In genomic region chr1:183604048-183604808, GRCh38 we compare ENCODE assay signal across 8 cellular contexts. TPM values are rescaled to one million over a fixed set of nuclear protein-coding genes. Genes with fewer than 3 reads are reported as not detected.
DNase-seq lines count a peak whose midpoint lies in the region; TF ChIP-seq lines count a peak whose summit lies in the region.

No MANE protein-coding gene starts in this region.

- no peaks in the 10 kb centered on the region for H3K9me2 ChIP-seq in SK-N-SH

- no peak overlapping the region for H2BK5ac ChIP-seq in H9 (ENCODE audit: insufficient read length, low read length)

- 0 out of 7 replicates have a peak overlapping the region, but pooled peaks of 1 of the 3 experiments have one; percentile 12 for H3K27ac Mint-ChIP-seq in H9

- no peak overlapping the region for H3K14ac ChIP-seq in H9 (ENCODE audit: insufficient read depth, low read length)

- no peak for TF ChIP-seq RAD21 in SK-N-SH (IDR thresholded peaks at IDR 0.05; ENCODE audit: low read length)

- H3K79me2 ChIP-seq in SK-N-SH (ENCODE audit: insufficient read depth) (no peaks in the 10 kb centered on the region), H9 (ENCODE audit: insufficient read depth, low read length) (no peaks in the 10 kb centered on the region)

- H3K4me1 Mint-ChIP-seq in H9, result 0 out of 4 replicates have a peak, but pooled peaks cover 0 to under 1% of the 10 kb centered on the region in 2 experiments

- H3K36me3 ChIP-seq in BLaER1 treated with 17β-estradiol and CSF1 and Interleukin-3, amounts not matched to agents 10 nM and 100 nM, result no peaks in the 10 kb centered on the region
- H3K36me3 ChIP-seq in SK-N-SH (replicated peaks in 1 of 2; ENCODE audit: control insufficient read depth in 1 of 2, insufficient read depth in 2 of 2, low read length in 1 of 2) (no peaks in the 10 kb centered on the region), esophagus muscularis mucosa (no peaks in the 10 kb centered on the region)

- no peaks in the 10 kb centered on the region for H4K20me1 ChIP-seq in BLaER1 treated with 17β-estradiol and CSF1 and Interleukin-3, amounts not matched to agents 10 nM and 100 nM
- no peaks in the 10 kb centered on the region for H4K20me1 ChIP-seq in SK-N-SH (ENCODE audit: insufficient read depth)
- no peaks in the 10 kb centered on the region for H4K20me1 ChIP-seq in H9 (ENCODE audit: control insufficient read depth, insufficient read depth, insufficient read length)

- no peaks in the 10 kb centered on the region; the same call in none of the 2 replicates for H3K27me3 Mint-ChIP-seq in H9 (ENCODE audit: low read depth)

- H3K4me3 ChIP-seq in BLaER1 treated with 17β-estradiol and CSF1 and Interleukin-3, amounts not matched to agents 10 nM and 100 nM, result 0 out of 20 replicates have a peak overlapping the region, but pooled peaks of 1 of the 10 experiments have one; percentile 1
- H3K4me3 ChIP-seq in HFF-Myc (replicated peaks; ENCODE audit: low read depth, low read length) (no peak overlapping the region), SK-N-SH (ENCODE audit: low read depth in 2 of 2, low read length in 1 of 2) (no peak overlapping the region), esophagus muscularis mucosa (no peak overlapping the region)

- CTCF ChIA-PET in SK-N-SH (lab: Yijun Ruan, JAX), result interaction anchor here (1.0 to 1.9 kb wide), 5 partner anchors 29 to 322 kb away, joined by 4 to 6 read pairs (median 5); no protein-coding TSS in a partner anchor

- H3K9me3 Mint-ChIP-seq in H9, result no peaks in the 10 kb centered on the region

- H3K9me3 ChIP-seq in BLaER1 treated with 17β-estradiol and CSF1 and Interleukin-3, amounts not matched to agents 10 nM and 100 nM (replicated peaks in 1 of 11), result peaks cover 0 to 14% (median 0%) of the 10 kb centered on the region in 11 experiments; a peak in 3 of 22 replicates
- H3K9me3 ChIP-seq in SK-N-SH, result no peaks in the 10 kb centered on the region
- no peaks in the 10 kb centered on the region for H3K9me3 ChIP-seq in esophagus muscularis mucosa
- H3K9me3 ChIP-seq in H9 (ENCODE audit: control insufficient read depth, low read depth, low read length), result no peaks in the 10 kb centered on the region

- H2AK5ac ChIP-seq in H9 (ENCODE audit: insufficient read length, low read length), result no peak overlapping the region

- WGBS in SK-N-SH (ENCODE audit: low lambda C conversion rate), result 49% methylated on average over 10 of the region's 10 CpGs
- WGBS in esophagus muscularis mucosa, result 67% methylated on average over 10 of the region's 10 CpGs
- WGBS in H9 (ENCODE audit: extremely low coverage, insufficient read length, low lambda C conversion rate), result no CpG with 5 or more reads among the region's 10 CpGs

- H3K36me3 Mint-ChIP-seq in H9 (ENCODE audit: insufficient read depth in 1 of 3, low read depth in 3 of 3), result no peaks in the 10 kb centered on the region

- no peak overlapping the region for H4K5ac ChIP-seq in H9 (ENCODE audit: insufficient read length, low read depth, low read length)

- DNase-seq in HFF-Myc (ENCODE audit: extremely low read depth, low read depth) (peak; percentile 88), SK-N-SH (no peak), kidney glomerular epithelial cell (lab: John Stamatoyannopoulos, UW) (peak; percentile 9), esophagus muscularis mucosa (ENCODE audit: extremely low spot score) (no peak), H9 (no peak), DMS53 treated with DMSO at 0.1 percent for 48 hours (lab: John Stamatoyannopoulos, UW; ENCODE audit: unreplicated experiment) (no peak), NCI-H446 treated with DMSO at 0.1 percent for 48 hours (lab: John Stamatoyannopoulos, UW) (no peak)

- H3K4me1 ChIP-seq in BLaER1 treated with 17β-estradiol and CSF1 and Interleukin-3, amounts not matched to agents 10 nM and 100 nM, result peaks cover 15 to 99% (median 53%) of the 10 kb centered on the region in 10 experiments; a peak in 18 of 20 replicates
- peaks cover 12 to 22% of the 10 kb centered on the region in 2 experiments for H3K4me1 ChIP-seq in SK-N-SH (ENCODE audit: control insufficient read depth in 1 of 2, insufficient read depth in 2 of 2, low read depth in 1 of 2, low read length in 1 of 2)
- H3K4me1 ChIP-seq in esophagus muscularis mucosa, result peaks cover 8 to 15% (median 10%) of the 10 kb centered on the region in 4 donors
- no peaks in the 10 kb centered on the region for H3K4me1 ChIP-seq in H9 (ENCODE audit: insufficient read depth, low read length)

- H4K91ac ChIP-seq in H9 (ENCODE audit: insufficient read length, low read depth, low read length), result no peak overlapping the region

- H2BK12ac ChIP-seq in H9 (ENCODE audit: insufficient read length, low read depth, low read length), result no peak overlapping the region

- H3K56ac ChIP-seq in H9 (ENCODE audit: insufficient read length, low read depth, low read length), result no peak overlapping the region

- no peaks in the 10 kb centered on the region for H3K79me1 ChIP-seq in H9 (ENCODE audit: insufficient read depth, low read depth, low read length, poor library complexity, severe bottlenecking)

- no peak for TF ChIP-seq POLR2A in esophagus muscularis mucosa (IDR thresholded peaks at IDR 0.05; ENCODE audit: low read depth)

- no peak overlapping the region for H3K4me3 Mint-ChIP-seq in H9

- peak overlapping the region in 8 of 11 experiments; percentile 1 to 64 (median 36); a peak in 11 of 22 replicates for H3K9ac ChIP-seq in BLaER1 treated with 17β-estradiol and CSF1 and Interleukin-3, amounts not matched to agents 10 nM and 100 nM
- H3K9ac ChIP-seq in SK-N-SH (peak overlapping the region; percentile 51; the same call in 1 of the 2 replicates), H9 (ENCODE audit: extremely low read depth, insufficient read length, low read length) (no peak overlapping the region)

- H3K4me2 ChIP-seq in BLaER1 treated with 17β-estradiol and CSF1 and Interleukin-3, amounts not matched to agents 10 nM and 100 nM, result peak overlapping the region; percentile 4 to 91 (median 73); a peak in 21 of 22 replicates
- H3K4me2 ChIP-seq in SK-N-SH (peak overlapping the region; percentile 32; the same call in 1 of the 2 replicates), H9 (ENCODE audit: insufficient read depth, insufficient read length, low read length) (no peak overlapping the region)

- no peak overlapping the region for H2BK15ac ChIP-seq in H9 (ENCODE audit: low read depth, low read length)

- TF ChIP-seq CTCF in HFF-Myc (IDR thresholded peaks at IDR 0.05; ENCODE audit: low read depth, low read length, missing control alignments) (no peak), SK-N-SH (IDR thresholded peaks at IDR 0.05) (no peak), esophagus muscularis mucosa (IDR thresholded peaks at IDR 0.05) (no peak), H9 (conservative IDR thresholded peaks at IDR 0.05) (no peak)

- H3K23me2 ChIP-seq in H9 (ENCODE audit: insufficient read length, low read depth, low read length, poor library complexity, severe bottlenecking), result no peaks in the 10 kb centered on the region

- H4K8ac ChIP-seq in H9 (replicated peaks; ENCODE audit: insufficient read length, low read depth, low read length), result no peak overlapping the region

- no peak overlapping the region for H3T11ph ChIP-seq in H9 (ENCODE audit: low read length)

- H2BK20ac ChIP-seq in H9 (ENCODE audit: low read depth, low read length, poor library complexity, severe bottlenecking), result no peak overlapping the region

- H2BK120ac ChIP-seq in H9 (ENCODE audit: low read depth, low read length, poor library complexity, severe bottlenecking), result no peak overlapping the region

- intact Hi-C loops in esophagus muscularis mucosa (cut with DNase I), result no loop called here

- H3K27me3 ChIP-seq in BLaER1 treated with 17β-estradiol and CSF1 and Interleukin-3, amounts not matched to agents 10 nM and 100 nM, result no peaks in the 10 kb centered on the region
- H3K27me3 ChIP-seq in SK-N-SH (ENCODE audit: insufficient read depth) (no peaks in the 10 kb centered on the region), esophagus muscularis mucosa (no peaks in the 10 kb centered on the region), H9 (ENCODE audit: insufficient read depth, low read length) (no peaks in the 10 kb centered on the region; the same call in 1 of the 2 replicates)

- H2AFZ ChIP-seq in SK-N-SH (ENCODE audit: low read depth) (peak overlapping the region; percentile 49), H9 (ENCODE audit: low read length) (no peak overlapping the region)

- peak overlapping the region in 10 of 11 experiments; percentile 40 to 84 (median 67); a peak in 18 of 22 replicates for H3K27ac ChIP-seq in BLaER1 treated with 17β-estradiol and CSF1 and Interleukin-3, amounts not matched to agents 10 nM and 100 nM
- H3K27ac ChIP-seq in SK-N-SH (ENCODE audit: low read depth in 2 of 2, low read length in 1 of 2), result peak overlapping the region in 1 of 2 experiments; percentile 98; a peak in 2 of 4 replicates
- no peak overlapping the region for H3K27ac ChIP-seq in esophagus muscularis mucosa (replicated peaks in 1 of 4)
- no peak overlapping the region for H3K27ac ChIP-seq in H9 (ENCODE audit: insufficient read length, low read depth, low read length)

- POLR2A ChIA-PET in SK-N-SH (lab: Yijun Ruan, JAX), result no interaction called here

- TF ChIP-seq EP300 in SK-N-SH (IDR thresholded peaks at IDR 0.05; ENCODE audit: borderline replicate concordance in 1 of 2, low read depth in 1 of 2, low read length in 1 of 2) (peak in 1 of 2 experiments; percentile 70; a peak in 1 of 4 replicates), esophagus muscularis mucosa (IDR thresholded peaks at IDR 0.05) (no peak)

- no peak overlapping the region for H3K23ac ChIP-seq in H9 (ENCODE audit: insufficient read length, low read depth, low read length)

- no peak overlapping the region for H3K18ac ChIP-seq in H9 (ENCODE audit: insufficient read length, low read depth, low read length)

- peaks cover 36% of the 10 kb centered on the region for H3F3A ChIP-seq in SK-N-SH (replicated peaks; ENCODE audit: insufficient read depth)

- no peak overlapping the region for H3K4ac ChIP-seq in H9 (ENCODE audit: low read depth, low read length)

TF ChIP-seq in SK-N-SH, 30 proteins besides CTCF, POLR2A, EP300 and RAD21 (continues in another document):
- peak; percentile 96 for TF ChIP-seq TCF12 (IDR thresholded peaks at IDR 0.05)
- TF ChIP-seq MXI1 (IDR thresholded peaks at IDR 0.05; ENCODE audit: low read depth, low read length), result no peak
- TF ChIP-seq EZH2phosphoT487 (IDR thresholded peaks at IDR 0.05; ENCODE audit: borderline replicate concordance, low read depth), result no peak

RNA-seq across cellular contexts. Expression of gene NCF2, which starts 14.0 kb away (rescaled TPM):
- polyA plus RNA-seq in SK-N-SH (2012; rRNA removed), result 2.0 and 6.0 TPM in 2 replicates
- 2.7 and 2.8 TPM in 2 replicates for polyA plus RNA-seq in SK-N-SH (2012; cell fraction: cytosol; rRNA removed)
- polyA plus RNA-seq in SK-N-SH (2012; cell fraction: nucleus; rRNA removed), result 2.1 and 3.1 TPM in 2 replicates
- total RNA-seq in esophagus muscularis mucosa (10 to 100 TPM in 1 of 4 donors, 1 to 10 TPM in 3; 5.2 to 26.0 (median 9.5) TPM), H9 (2021) (not detected in 2 replicates)

RNA-seq across cellular contexts. Expression of gene ARPC5, which starts 31.4 kb away (rescaled TPM):
- 66.8 and 97.6 TPM in 2 replicates for polyA plus RNA-seq in SK-N-SH (2012; rRNA removed)
- polyA plus RNA-seq in SK-N-SH (2012; cell fraction: cytosol; rRNA removed), result 112 and 139 TPM in 2 replicates
- polyA plus RNA-seq in SK-N-SH (2012; cell fraction: nucleus; rRNA removed), result 20.6 and 46.8 TPM in 2 replicates
- total RNA-seq in esophagus muscularis mucosa (100 to 1,000 TPM in 1 of 4 donors, 10 to 100 TPM in 3; 80.6 to 111 (median 91.1) TPM), H9 (2021) (67.7 and 69.7 TPM in 2 replicates)

RNA-seq across cellular contexts. Expression of gene APOBEC4, which starts 48.9 kb away (rescaled TPM):
- polyA plus RNA-seq in SK-N-SH (2012; rRNA removed), result not detected in 2 replicates
- polyA plus RNA-seq in SK-N-SH (2012; cell fraction: cytosol; rRNA removed), result not detected in 2 replicates
- polyA plus RNA-seq in SK-N-SH (2012; cell fraction: nucleus; rRNA removed), result not detected in 2 replicates
- not detected for total RNA-seq in esophagus muscularis mucosa
- total RNA-seq in H9 (2021), result not detected in 2 replicates

Comparison
In these comparisons a context has a peak if more than half of its experiments do, and no peak if none do; other contexts are left out.
1. H3K27ac ChIP-seq: peak in BLaER1 treated with 17β-estradiol and CSF1 and Interleukin-3, amounts not matched to agents 10 nM and 100 nM (10 of 11); none in esophagus muscularis mucosa (0 of 4) and H9 (single experiment).
2. DNase-seq: peak in HFF-Myc (single experiment) and kidney glomerular epithelial cell (single experiment); none in SK-N-SH (single experiment), esophagus muscularis mucosa (single experiment), H9 (single experiment), DMS53 treated with DMSO at 0.1 percent for 48 hours (single experiment) and NCI-H446 treated with DMSO at 0.1 percent for 48 hours (single experiment).